32 cellular contexts compared by ENCODE assay signal in genomic region chr14:71240154-71240553, GRCh38.
"Had no signal": no experiment of that assay in that cellular context is flagged by ENCODE, and none has a peak within 500 bp of the region (broad histone marks: within the 10 kb centered on the region; RNA-seq: fewer than 3 reads in every experiment).

No MANE protein-coding gene starts in this region.

- H3K79me2 ChIP-seq: parathyroid adenoma had no signal

- H3K4me3 Mint-ChIP-seq: activated CD4-positive, alpha-beta T cell treated with anti-CD3 and anti-CD28 coated beads, Interleukin-2, amount 10 ng/mL, durations not matched to agents 7 days and 5 days; activated naive CD4-positive, alpha-beta T cell treated with anti-CD3 and anti-CD28 coated beads for 36 hours; activated naive CD8-positive, alpha-beta T cell treated with anti-CD3 and anti-CD28 coated beads for 36 hours; activated T-helper 1 cell treated with anti-CD3 and anti-CD28 coated beads, Interleukin-12 subunit alpha, Interleukin-12 subunit beta, Interleukin-2, Interleukin-4 antibody, amounts not matched to agents 30 ng/mL and 10 ng/mL and 1 ng/mL, durations not matched to agents 14 hours and 24 hours and 36 hours; effector memory CD8-positive, alpha-beta T cell; mesothelial cell of epicardium; naive B cell; neural crest cell had no signal

- H3K4me1 ChIP-seq: parathyroid adenoma, psoas muscle had no signal

- H3K36me3 ChIP-seq: suprapubic skin, tibial artery had no signal

- H3K27me3 ChIP-seq: suprapubic skin, tibial artery had no signal

- H3K9ac ChIP-seq: parathyroid adenoma had no signal

- FAIRE-seq: keratinocyte had no signal

- H2AFZ ChIP-seq: parathyroid adenoma had no signal

- H3K27ac ChIP-seq: parathyroid adenoma, psoas muscle, suprapubic skin, tibial artery had no signal

- H3K4me3 ChIP-seq: psoas muscle, smooth muscle cell, suprapubic skin, tibial artery had no signal

- H3K27ac Mint-ChIP-seq: activated CD4-positive, alpha-beta T cell treated with anti-CD3 and anti-CD28 coated beads, Interleukin-2, amount 10 ng/mL, durations not matched to agents 7 days and 5 days; activated naive CD4-positive, alpha-beta T cell treated with anti-CD3 and anti-CD28 coated beads for 36 hours; activated naive CD8-positive, alpha-beta T cell treated with anti-CD3 and anti-CD28 coated beads for 36 hours; activated T-helper 1 cell treated with anti-CD3 and anti-CD28 coated beads, Interleukin-12 subunit alpha, Interleukin-12 subunit beta, Interleukin-2, Interleukin-4 antibody, amounts not matched to agents 30 ng/mL and 10 ng/mL and 1 ng/mL, durations not matched to agents 14 hours and 24 hours and 36 hours; mesothelial cell of epicardium had no signal

- DNase-seq: activated CD4-positive, alpha-beta T cell treated with anti-CD3 and anti-CD28 coated beads, Interleukin-2, amount 10 ng/mL, durations not matched to agents 7 days and 5 days; activated CD4-positive, CD25-positive, alpha-beta regulatory T cell treated with anti-CD3 and anti-CD28 coated beads, Interleukin-2, amount 50 U/mL, for 72 hours; activated effector memory CD4-positive, alpha-beta T cell treated with anti-CD3 and anti-CD28 coated beads, Interleukin-2, amount 50 U/mL, for 16 hours; activated naive CD4-positive, alpha-beta T cell treated with anti-CD3 and anti-CD28 coated beads for 36 hours; activated naive CD8-positive, alpha-beta T cell treated with anti-CD3 and anti-CD28 coated beads for 36 hours; activated T-cell treated with anti-CD3 and anti-CD28 coated beads, Interleukin-2, amount 50 U/mL, for 1 hour; amniotic stem cell; caudate nucleus; cortex of kidney; effector memory CD8-positive, alpha-beta T cell; erythroblast; foreskin fibroblast; head of caudate nucleus; hippocampal formation; left cardiac atrium; mammary epithelial cell; naive B cell; occipital lobe; psoas muscle; stimulated activated CD4-positive, alpha-beta T cell treated with anti-CD3 and anti-CD28 coated beads, Interleukin-1b, Interleukin-23, amount 100 ng/mL, for 48 hours; stimulated activated CD4-positive, alpha-beta T cell treated with anti-CD3 and anti-CD28 coated beads, Interleukin-4, amount 100 ng/mL, for 4 hours; stimulated activated CD8-positive, alpha-beta memory T cell treated with anti-CD3 and anti-CD28 coated beads, Interleukin-4, amount 100 ng/mL, for 48 hours; stimulated activated naive CD4-positive, alpha-beta T cell; T-helper 2 cell; tibial artery had no signal

- H3K9me3 Mint-ChIP-seq: activated naive CD4-positive, alpha-beta T cell treated with anti-CD3 and anti-CD28 coated beads for 36 hours; activated naive CD8-positive, alpha-beta T cell treated with anti-CD3 and anti-CD28 coated beads for 36 hours; effector memory CD8-positive, alpha-beta T cell; mesothelial cell of epicardium; naive B cell; neural crest cell had no signal

- ATAC-seq: effector memory CD8-positive, alpha-beta T cell; left cardiac atrium; psoas muscle had no signal

- H3K4me2 ChIP-seq: smooth muscle cell had no signal

- H3K36me3 Mint-ChIP-seq: activated naive CD8-positive, alpha-beta T cell treated with anti-CD3 and anti-CD28 coated beads for 36 hours; mesothelial cell of epicardium had no signal

- H3K27me3 Mint-ChIP-seq: activated CD4-positive, alpha-beta T cell treated with anti-CD3 and anti-CD28 coated beads, Interleukin-2, amount 10 ng/mL, durations not matched to agents 7 days and 5 days; activated naive CD8-positive, alpha-beta T cell treated with anti-CD3 and anti-CD28 coated beads for 36 hours had no signal

- H3K9me3 ChIP-seq: psoas muscle, suprapubic skin, tibial artery had no signal
